24 cellular contexts compared by ENCODE assay signal in genomic region chr16:86986809-86987487, GRCh38.
"Had no signal": no experiment of that assay in that cellular context is flagged by ENCODE, and none has a peak within 500 bp of the region (broad histone marks: within the 10 kb centered on the region; RNA-seq: fewer than 3 reads in every experiment).

No MANE protein-coding gene starts in this region.

- ATAC-seq: activated CD4-positive, alpha-beta T cell treated with anti-CD3 and anti-CD28 coated beads for 36 hours; left lobe of liver; SK-N-SH treated with all-trans-retinoic acid at 6 μM for 48 hours; T-cell had no signal

- H3K9me3 ChIP-seq: prostate gland, right atrium auricular region, testis had no signal

- DNase-seq: activated CD4-positive, alpha-beta memory T cell treated with anti-CD3 and anti-CD28 coated beads, Interleukin-2, amount 10 ng/mL, durations not matched to agents 7 days and 5 days; activated CD4-positive, alpha-beta T cell treated with anti-CD3 and anti-CD28 coated beads for 36 hours; activated gamma-delta T cell treated with Interleukin-2 at 50 U/mL for 16 hours; activated naive CD8-positive, alpha-beta T cell treated with anti-CD3 and anti-CD28 coated beads for 36 hours; amniotic stem cell; dorsolateral prefrontal cortex; hypothalamus; midbrain; occipital lobe; stimulated activated CD4-positive, alpha-beta T cell treated with anti-CD3 and anti-CD28 coated beads, Interleukin-2, amount 100 ng/mL, for 48 hours; T-cell; testis had no signal

- H3K36me3 Mint-ChIP-seq: activated naive CD8-positive, alpha-beta T cell treated with anti-CD3 and anti-CD28 coated beads for 36 hours; T-cell; WTC11 had no signal

- H3K27me3 ChIP-seq: cardiac muscle cell, right atrium auricular region, testis had no signal

- H3K27ac Mint-ChIP-seq: activated CD4-positive, alpha-beta memory T cell treated with anti-CD3 and anti-CD28 coated beads, Interleukin-2, amount 10 ng/mL, durations not matched to agents 7 days and 5 days; activated CD4-positive, alpha-beta T cell treated with anti-CD3 and anti-CD28 coated beads for 36 hours; activated naive CD8-positive, alpha-beta T cell treated with anti-CD3 and anti-CD28 coated beads for 36 hours; activated T-helper 1 cell treated with anti-CD3 and anti-CD28 coated beads, Interleukin-12 subunit alpha, Interleukin-12 subunit beta, Interleukin-2, Interleukin-4 antibody, amounts not matched to agents 30 ng/mL and 10 ng/mL and 1 ng/mL, durations not matched to agents 14 hours and 24 hours and 36 hours; nephron; T-cell; WTC11 had no signal

- H3K36me3 ChIP-seq: cardiac muscle cell, prostate gland, right atrium auricular region had no signal

- H3K9me3 Mint-ChIP-seq: activated CD4-positive, alpha-beta memory T cell treated with anti-CD3 and anti-CD28 coated beads, Interleukin-2, amount 10 ng/mL, durations not matched to agents 7 days and 5 days; activated naive CD8-positive, alpha-beta T cell treated with anti-CD3 and anti-CD28 coated beads for 36 hours; activated T-helper 1 cell treated with anti-CD3 and anti-CD28 coated beads, Interleukin-12 subunit alpha, Interleukin-12 subunit beta, Interleukin-2, Interleukin-4 antibody, amounts not matched to agents 30 ng/mL and 10 ng/mL and 1 ng/mL, durations not matched to agents 14 hours and 24 hours and 36 hours; nephron; T-cell; WTC11 had no signal

- H3K4me1 ChIP-seq: prostate gland, testis had no signal

- H3K4me3 ChIP-seq: cardiac muscle cell, dorsolateral prefrontal cortex, lung, prostate gland, right atrium auricular region, testis had no signal

- H3K27ac ChIP-seq: cardiac muscle cell, dorsolateral prefrontal cortex, prostate gland, right atrium auricular region, testis had no signal

- FAIRE-seq: colon, keratinocyte, urothelium cell line had no signal

- H3K4me3 Mint-ChIP-seq: activated CD4-positive, alpha-beta memory T cell treated with anti-CD3 and anti-CD28 coated beads, Interleukin-2, amount 10 ng/mL, durations not matched to agents 7 days and 5 days; activated CD4-positive, alpha-beta T cell treated with anti-CD3 and anti-CD28 coated beads for 36 hours; activated naive CD8-positive, alpha-beta T cell treated with anti-CD3 and anti-CD28 coated beads for 36 hours; activated T-helper 1 cell treated with anti-CD3 and anti-CD28 coated beads, Interleukin-12 subunit alpha, Interleukin-12 subunit beta, Interleukin-2, Interleukin-4 antibody, amounts not matched to agents 30 ng/mL and 10 ng/mL and 1 ng/mL, durations not matched to agents 14 hours and 24 hours and 36 hours; nephron; T-cell; WTC11 had no signal
